In genomic region chr3:171715155-171715554, GRCh38 we compare ENCODE assay signal across 8 cellular contexts.
"Had no signal": no experiment of that assay in that cellular context is flagged by ENCODE, and none has a peak within 500 bp of the region (broad histone marks: within the 10 kb centered on the region; RNA-seq: fewer than 3 reads in every experiment).

No MANE protein-coding gene starts in this region.

- H3K9ac ChIP-seq: GM23248 had no signal

- H2AFZ ChIP-seq: GM23248 had no signal

- H3K4me1 ChIP-seq: HAP-1 had no signal

- ATAC-seq: HCT116 had no signal

- H3K4me3 ChIP-seq: GM23248, HAP-1 had no signal

- H3K27ac ChIP-seq: GM23248, HL-60 had no signal

- DNase-seq: GM23248, GOT3, H7, IMR-90, KBM-7 had no signal

- H3K36me3 ChIP-seq: HAP-1 had no signal

- H3K9me3 ChIP-seq: HAP-1 had no signal
